In the genomic region with DNA sequence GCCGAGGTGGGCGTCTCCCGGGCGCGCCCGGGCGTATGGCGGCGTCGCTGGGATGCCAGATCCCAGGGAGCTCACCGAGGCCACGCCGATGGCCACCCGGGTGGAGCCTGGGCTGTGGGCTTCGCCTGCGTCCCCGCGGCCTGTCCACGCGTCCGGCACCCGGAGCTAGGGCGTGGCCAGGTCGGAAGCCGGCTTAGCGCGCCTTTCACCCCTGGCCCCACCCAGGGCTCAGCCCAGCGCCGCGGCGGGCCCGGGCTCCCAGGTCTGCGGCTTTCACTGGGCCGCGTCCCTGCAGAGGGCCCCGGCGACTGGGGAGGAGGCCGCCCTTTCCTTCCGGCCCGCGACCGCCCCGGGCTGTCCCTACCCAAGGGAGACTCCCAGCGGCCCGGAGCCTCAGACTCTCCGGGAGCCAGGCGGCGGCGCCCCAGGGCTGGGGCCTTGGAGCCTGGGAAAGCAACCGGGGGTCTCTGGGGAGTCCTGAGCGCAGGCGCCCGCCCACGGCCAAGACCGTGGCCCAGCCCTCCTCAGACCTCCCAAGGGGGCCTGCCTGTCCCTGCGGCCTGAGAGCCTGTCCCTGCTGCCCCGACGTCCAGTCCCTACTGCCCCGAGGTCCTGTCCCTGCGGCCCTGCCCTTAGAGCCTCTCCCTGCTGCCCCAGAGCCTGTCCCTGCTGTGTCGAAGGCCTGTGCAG, we compare ENCODE assay signal across 9 cellular contexts. TPM values are rescaled to one million over a fixed set of nuclear protein-coding genes. Genes with fewer than 3 reads are reported as not detected.
DNase-seq lines count a peak whose midpoint lies in the region; ATAC-seq and TF ChIP-seq lines count a peak whose summit lies in the region.
"Had no signal": no experiment of that assay in that cellular context is flagged by ENCODE, and none has a peak within 500 bp of the region (broad histone marks: within the 10 kb centered on the region; RNA-seq: fewer than 3 reads in every experiment).

No MANE protein-coding gene starts in this region.

- TF ChIP-seq CTCF in epithelial cell of proximal tubule (conservative IDR thresholded peaks at IDR 0.05; ENCODE audit: low read depth, low read length) = no peak

- peaks cover 48% of the 10 kb centered on the region for H3K27me3 ChIP-seq in skeletal muscle satellite cell (ENCODE audit: control insufficient read depth, insufficient read depth, low read length)

- no peaks in the 10 kb centered on the region for H3K4me1 ChIP-seq in skeletal muscle satellite cell (ENCODE audit: control insufficient read depth, insufficient read depth, low read length)

- no peaks in the 10 kb centered on the region for H3K36me3 ChIP-seq in skeletal muscle satellite cell (ENCODE audit: insufficient read depth, low read length)

- H3K9ac ChIP-seq in skeletal muscle satellite cell (ENCODE audit: low read depth, low read length) = no peak overlapping the region

- no peak for DNase-seq in epithelial cell of proximal tubule (ENCODE audit: low read depth)
- DNase-seq in NCI-H1436 (lab: John Stamatoyannopoulos, UW) = no peak
- DNase-seq in cerebellar nuclear complex (lab: John Stamatoyannopoulos, UW) = no peak

- no peaks in the 10 kb centered on the region for H3K9me3 ChIP-seq in skeletal muscle satellite cell (replicated peaks; ENCODE audit: low read length)

- H3K4me2 ChIP-seq in skeletal muscle satellite cell (ENCODE audit: low read length) = peak overlapping the region; percentile 68

- ATAC-seq in GM18511 (IDR thresholded peaks at IDR 0.05; ENCODE audit: unreplicated experiment) (peak; percentile 59), HG03432 (IDR thresholded peaks at IDR 0.05; ENCODE audit: unreplicated experiment) (peak; percentile 73), HG03097 (IDR thresholded peaks at IDR 0.05; ENCODE audit: low FRiP score, unreplicated experiment) (no peak), HG03354 (IDR thresholded peaks at IDR 0.05; ENCODE audit: poor library complexity, severe bottlenecking, unreplicated experiment) (no peak)
- ATAC-seq: HCT116 had no signal

- H3K4me3 ChIP-seq in epithelial cell of proximal tubule (ENCODE audit: low read depth, low read length) (peak overlapping the region; percentile 31), skeletal muscle satellite cell (ENCODE audit: low read length) (peak overlapping the region; percentile 55)

RNA-seq across cellular contexts. Expression of gene ITM2C, which starts 36.3 kb away (rescaled TPM):
- total RNA-seq in epithelial cell of proximal tubule = 120 and 169 TPM in 2 replicates
- total RNA-seq in skeletal muscle satellite cell (2012; rRNA removed) = 11.2 and 22.3 TPM in 2 replicates

Comparison
In these comparisons a context has a peak if more than half of its experiments do, and no peak if none do; other contexts are left out.
1. ATAC-seq: peak in GM18511 (single experiment) and HG03432 (single experiment); none in HG03097 (single experiment) and HG03354 (single experiment).